In the genomic region with DNA sequence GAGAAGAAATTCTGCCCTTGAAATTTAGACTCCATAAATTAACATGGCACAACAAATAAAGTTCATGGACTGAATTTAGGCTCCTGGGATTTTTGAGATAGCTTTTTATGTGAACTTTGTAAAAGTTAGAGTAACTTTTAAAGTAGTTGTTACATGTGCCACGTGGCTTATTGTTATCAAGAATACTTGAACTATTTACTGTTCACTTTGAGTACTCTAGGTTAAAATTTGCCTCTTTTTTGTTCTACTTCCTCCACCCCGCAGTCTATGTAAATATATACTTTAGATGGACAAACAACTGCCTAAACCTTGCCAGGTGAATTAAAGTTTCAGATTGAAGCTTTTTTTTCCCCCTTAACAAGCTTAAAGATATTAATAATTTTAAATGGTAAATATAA, we compare ENCODE assay signal across 12 cellular contexts.
DNase-seq lines count a peak whose midpoint lies in the region; ATAC-seq and TF ChIP-seq lines count a peak whose summit lies in the region.
"Had no signal": no experiment of that assay in that cellular context is flagged by ENCODE, and none has a peak within 500 bp of the region (broad histone marks: within the 10 kb centered on the region; RNA-seq: fewer than 3 reads in every experiment).

No MANE protein-coding gene starts in this region.

- H3K27me3 ChIP-seq in muscle layer of colon (ENCODE audit: control insufficient read depth in 1 of 2, insufficient read depth in 2 of 2, low read length in 2 of 2) (no peaks in the 10 kb centered on the region), tibial nerve (no peaks in the 10 kb centered on the region), foreskin keratinocyte (peaks cover 16% of the 10 kb centered on the region)

- no peaks in the 10 kb centered on the region for H3K27me3 Mint-ChIP-seq in stimulated activated naive CD8-positive, alpha-beta T cell treated with anti-CD3 and anti-CD28 coated beads, Interleukin-15, Interleukin-2, amounts not matched to agents 100 ng/mL and 50 ng/mL, for 24 hours
- no peaks in the 10 kb centered on the region for H3K27me3 Mint-ChIP-seq in T-helper 17 cell

- H3K9me3 Mint-ChIP-seq in stimulated activated naive CD8-positive, alpha-beta T cell treated with anti-CD3 and anti-CD28 coated beads, Interleukin-15, Interleukin-2, amounts not matched to agents 100 ng/mL and 50 ng/mL, for 24 hours = no peaks in the 10 kb centered on the region
- H3K9me3 Mint-ChIP-seq: H9, memory B cell had no signal

- H3K4me3 ChIP-seq in muscle layer of colon (ENCODE audit: low read depth in 1 of 2, low read length in 2 of 2) (no peak overlapping the region), tibial nerve (no peak overlapping the region)

- no peak for TF ChIP-seq EP300 in tibial nerve (IDR thresholded peaks at IDR 0.05)

- TF ChIP-seq CTCF in tibial nerve (IDR thresholded peaks at IDR 0.05) (no peak), foreskin keratinocyte (conservative IDR thresholded peaks at IDR 0.05) (no peak)

- H3K4me1 Mint-ChIP-seq in stimulated activated naive CD8-positive, alpha-beta T cell treated with anti-CD3 and anti-CD28 coated beads, Interleukin-15, Interleukin-2, amounts not matched to agents 100 ng/mL and 50 ng/mL, for 24 hours (ENCODE audit: low read depth) = peaks cover 56% of the 10 kb centered on the region
- peaks cover 31% of the 10 kb centered on the region for H3K4me1 Mint-ChIP-seq in T-helper 17 cell

- H3K27ac ChIP-seq in muscle layer of colon (ENCODE audit: low read depth, low read length) (peak overlapping the region; percentile 55), tibial nerve (peak overlapping the region in 2 of 4 donors; percentile 78 to 83), foreskin keratinocyte (no peak overlapping the region)
- H3K27ac ChIP-seq: parathyroid adenoma had no signal

- peak overlapping the region; percentile 94 for H3K4me3 Mint-ChIP-seq in stimulated activated naive CD8-positive, alpha-beta T cell treated with anti-CD3 and anti-CD28 coated beads, Interleukin-15, Interleukin-2, amounts not matched to agents 100 ng/mL and 50 ng/mL, for 24 hours
- peak overlapping the region; percentile 96 for H3K4me3 Mint-ChIP-seq in T-helper 17 cell

- no peak overlapping the region for H3K9ac ChIP-seq in muscle layer of colon (ENCODE audit: low read length)
- H3K9ac ChIP-seq: parathyroid adenoma had no signal

- H3K9me3 ChIP-seq in T-helper 17 cell (ENCODE audit: control insufficient read depth, low read length, poor library complexity, severe bottlenecking) = no peaks in the 10 kb centered on the region
- no peaks in the 10 kb centered on the region for H3K9me3 ChIP-seq in muscle layer of colon (ENCODE audit: low read length)
- H3K9me3 ChIP-seq in tibial nerve = no peaks in the 10 kb centered on the region
- H3K9me3 ChIP-seq: esophagus squamous epithelium had no signal

- ATAC-seq in stimulated activated naive CD8-positive, alpha-beta T cell treated with anti-CD3 and anti-CD28 coated beads, Interleukin-15, Interleukin-2, amounts not matched to agents 100 U/mL and 50 U/mL, for 24 hours = no peak
- ATAC-seq in T-helper 17 cell (no peak), HG02588 (IDR thresholded peaks at IDR 0.05; ENCODE audit: unreplicated experiment) (no peak), foreskin keratinocyte (no peak)

- 69 to 75% methylated on average over 2 of the region's 2 CpGs for WGBS in tibial nerve, 2 donors

- H3K27ac Mint-ChIP-seq in stimulated activated naive CD8-positive, alpha-beta T cell treated with anti-CD3 and anti-CD28 coated beads, Interleukin-15, Interleukin-2, amounts not matched to agents 100 ng/mL and 50 ng/mL, for 24 hours = no peak overlapping the region
- peak overlapping the region; percentile 95 for H3K27ac Mint-ChIP-seq in T-helper 17 cell
- H3K27ac Mint-ChIP-seq: H9, memory B cell had no signal

- no peak for DNase-seq in stimulated activated naive CD8-positive, alpha-beta T cell treated with anti-CD3 and anti-CD28 coated beads, Interleukin-15, Interleukin-2, amounts not matched to agents 100 U/mL and 50 U/mL, for 24 hours
- DNase-seq in T-helper 17 cell (no peak), tibial nerve (ENCODE audit: low spot score in 2 of 2) (no peak), ecto neural progenitor cell (ENCODE audit: low spot score) (no peak), foreskin keratinocyte (no peak)
- DNase-seq: esophagus squamous epithelium, H9 had no signal

- no peak for TF ChIP-seq POLR2A in tibial nerve (IDR thresholded peaks at IDR 0.05)

- H3K36me3 ChIP-seq in muscle layer of colon (ENCODE audit: insufficient read depth, low read length) (no peaks in the 10 kb centered on the region), tibial nerve (no peaks in the 10 kb centered on the region)
- H3K36me3 ChIP-seq: esophagus squamous epithelium had no signal

- H3K4me1 ChIP-seq in muscle layer of colon (ENCODE audit: insufficient read depth, low read length) = peaks cover 54% of the 10 kb centered on the region
- H3K4me1 ChIP-seq in tibial nerve = peaks cover 0 to 52% (median 4%) of the 10 kb centered on the region in 4 donors
- H3K4me1 ChIP-seq in foreskin keratinocyte = peaks cover 12% of the 10 kb centered on the region

- H3K36me3 Mint-ChIP-seq in stimulated activated naive CD8-positive, alpha-beta T cell treated with anti-CD3 and anti-CD28 coated beads, Interleukin-15, Interleukin-2, amounts not matched to agents 100 ng/mL and 50 ng/mL, for 24 hours (ENCODE audit: low read depth) = peaks cover 18% of the 10 kb centered on the region
- peaks cover 4% of the 10 kb centered on the region for H3K36me3 Mint-ChIP-seq in T-helper 17 cell (ENCODE audit: low read depth)
